In genomic region chr10:93039721-93040120, GRCh38 we compare ENCODE assay signal across 8 cellular contexts. TPM values are rescaled to one million over a fixed set of nuclear protein-coding genes. Genes with fewer than 3 reads are reported as not detected.
DNase-seq lines count a peak whose midpoint lies in the region; ATAC-seq and TF ChIP-seq lines count a peak whose summit lies in the region.

No MANE protein-coding gene starts in this region.

- H3K9me3 Mint-ChIP-seq in osteocyte (ENCODE audit: unreplicated experiment) = no peaks in the 10 kb centered on the region

- peak; percentile 55 for TF ChIP-seq CTCF in GM13977 (IDR thresholded peaks at IDR 0.05; ENCODE audit: extremely low read depth, insufficient read depth, missing control alignments)
- peak; percentile 77 for TF ChIP-seq CTCF in NB4 (IDR thresholded peaks at IDR 0.05; ENCODE audit: low read depth, low read length)
- peak; percentile 67 for TF ChIP-seq CTCF in osteocyte (IDR thresholded peaks at IDR 0.05)

- no peak overlapping the region for H3K4me3 ChIP-seq in NB4 (ENCODE audit: low read depth, low read length)

- in situ Hi-C loops in GM13977 (cut with MboI; ENCODE audit: low pct_unique_long_range_greater_than_20kb, low sequenced_read_pairs, unreplicated experiment) = no loop called here
- in situ Hi-C loops in T47D (cut with HindIII; ENCODE audit: low pct_unique_long_range_greater_than_20kb, low sequenced_read_pairs) = no loop called here

- ATAC-seq in HG03097 (IDR thresholded peaks at IDR 0.05; ENCODE audit: low FRiP score, unreplicated experiment) (no peak), GM18861 (IDR thresholded peaks at IDR 0.05; ENCODE audit: unreplicated experiment) (no peak)

- peaks cover 1% of the 10 kb centered on the region for H3K4me1 Mint-ChIP-seq in osteocyte (ENCODE audit: unreplicated experiment)

- TF ChIP-seq POLR2A in NB4 (IDR thresholded peaks at IDR 0.05; ENCODE audit: extremely low read depth, insufficient read length) = no peak

- H3K27me3 Mint-ChIP-seq in osteocyte (ENCODE audit: unreplicated experiment) = no peaks in the 10 kb centered on the region

- no peaks in the 10 kb centered on the region for H3K36me3 Mint-ChIP-seq in osteocyte (ENCODE audit: unreplicated experiment)

- DNase-seq in GM13977 (ENCODE audit: low spot score) (peak; percentile 67), NB4 (ENCODE audit: low read depth) (peak; percentile 81), T47D (ENCODE audit: low read depth in 1 of 2, low spot score in 1 of 2) (peak; percentile 67 to 73), osteocyte (ENCODE audit: extremely low spot score, unreplicated experiment) (no peak), islet precursor cell (no peak)
- no peak for DNase-seq in activated naive CD4-positive, alpha-beta T cell treated with anti-CD3 and anti-CD28 coated beads, Interleukin-2, amount 50 U/mL, for 16 hours

- H3K27ac Mint-ChIP-seq in osteocyte (ENCODE audit: unreplicated experiment) = no peak overlapping the region

- no peak overlapping the region for H3K4me3 Mint-ChIP-seq in osteocyte (ENCODE audit: unreplicated experiment)

RNA-seq across cellular contexts. Expression of gene CYP26C1, which starts 20.9 kb away (rescaled TPM):
- total RNA-seq in osteocyte = 0.08 TPM in 1 of 2 replicates, not detected in the other

RNA-seq across cellular contexts. Expression of gene CYP26A1, which starts 34.0 kb away (rescaled TPM):
- total RNA-seq in osteocyte = not detected in 2 replicates

Comparison
In these comparisons a context has a peak if more than half of its experiments do, and no peak if none do; other contexts are left out.
1. DNase-seq: peak in GM13977 (single experiment), NB4 (single experiment) and T47D (2 of 2); none in osteocyte (single experiment), islet precursor cell (single experiment) and activated naive CD4-positive, alpha-beta T cell treated with anti-CD3 and anti-CD28 coated beads, Interleukin-2, amount 50 U/mL, for 16 hours (single experiment).
2. Peak in every context shown above with its lines, with median percentiles within 50 percentile points of each other: CTCF ChIP-seq.